ENCODE assay signal across 8 cellular contexts in genomic region chr22:46749682-46750529, GRCh38. TPM values are rescaled to one million over a fixed set of nuclear protein-coding genes. Genes with fewer than 3 reads are reported as not detected.
DNase-seq lines count a peak whose midpoint lies in the region; ATAC-seq lines count a peak whose summit lies in the region.

No MANE protein-coding gene starts in this region.

- H3K27ac ChIP-seq in ACC112 (ENCODE audit: low read depth, low read length) = peak overlapping the region; percentile 26; the same call in 1 of the 2 replicates
- no peak overlapping the region for H3K27ac ChIP-seq in caudate nucleus (ENCODE audit: low read depth, low read length)
- H3K27ac ChIP-seq in SJCRH30 = no peak overlapping the region

- H3K4me3 ChIP-seq in ACC112 (ENCODE audit: low read depth, low read length) (no peak overlapping the region), SJCRH30 (no peak overlapping the region)

- H3K4me1 Mint-ChIP-seq in activated naive CD8-positive, alpha-beta T cell treated with anti-CD3 and anti-CD28 coated beads, Interleukin-2, amount 10 ng/mL, durations not matched to agents 7 days and 5 days = peaks cover 24% of the 10 kb centered on the region
- H3K4me1 Mint-ChIP-seq in naive B cell = peaks cover 28 to 42% (median 32%) of the 10 kb centered on the region in 3 donors

- DNase-seq in Daoy (ENCODE audit: low read depth) = peak; percentile 39
- no peak for DNase-seq in activated naive CD8-positive, alpha-beta T cell treated with anti-CD3 and anti-CD28 coated beads, Interleukin-2, amount 10 ng/mL, durations not matched to agents 7 days and 5 days
- no peak for DNase-seq in naive B cell
- DNase-seq in caudate nucleus (lab: John Stamatoyannopoulos, UW) = no peak
- DNase-seq in SJCRH30 = no peak

- H3K27me3 Mint-ChIP-seq in activated naive CD8-positive, alpha-beta T cell treated with anti-CD3 and anti-CD28 coated beads, Interleukin-2, amount 10 ng/mL, durations not matched to agents 7 days and 5 days = peaks cover 3% of the 10 kb centered on the region
- peaks cover 0 to 31% (median 30%) of the 10 kb centered on the region in 3 donors for H3K27me3 Mint-ChIP-seq in naive B cell

- no peaks in the 10 kb centered on the region for H3K36me3 Mint-ChIP-seq in activated naive CD8-positive, alpha-beta T cell treated with anti-CD3 and anti-CD28 coated beads, Interleukin-2, amount 10 ng/mL, durations not matched to agents 7 days and 5 days
- no peaks in the 10 kb centered on the region for H3K36me3 Mint-ChIP-seq in naive B cell

- H3K9me3 Mint-ChIP-seq in activated naive CD8-positive, alpha-beta T cell treated with anti-CD3 and anti-CD28 coated beads, Interleukin-2, amount 10 ng/mL, durations not matched to agents 7 days and 5 days = no peaks in the 10 kb centered on the region
- H3K9me3 Mint-ChIP-seq in naive B cell = peaks cover 0 to 2% (median 0%) of the 10 kb centered on the region in 7 donors

- H3K27ac Mint-ChIP-seq in activated naive CD8-positive, alpha-beta T cell treated with anti-CD3 and anti-CD28 coated beads, Interleukin-2, amount 10 ng/mL, durations not matched to agents 7 days and 5 days = peak overlapping the region; percentile 97
- H3K27ac Mint-ChIP-seq in naive B cell = peak overlapping the region in 4 of 6 donors; percentile 52 to 96 (median 66)

- H3K79me2 ChIP-seq in ACC112 (ENCODE audit: control insufficient read depth, insufficient read depth, low read length, unreplicated experiment) = no peaks in the 10 kb centered on the region

- H3K9me3 ChIP-seq in SJCRH30 (replicated peaks) = no peaks in the 10 kb centered on the region

- no peak overlapping the region for H2AFZ ChIP-seq in ACC112 (ENCODE audit: low read length, unreplicated experiment)

- no peaks in the 10 kb centered on the region for H3K27me3 ChIP-seq in ACC112 (ENCODE audit: insufficient read depth, low read length)
- no peaks in the 10 kb centered on the region; the same call in 1 of the 2 replicates for H3K27me3 ChIP-seq in SJCRH30

- POLR2A ChIA-PET in activated naive CD8-positive, alpha-beta T cell treated with anti-CD3 and anti-CD28 coated beads, Interleukin-2, amount 10 ng/mL, durations not matched to agents 7 days and 5 days (lab: Charles Lee) = interaction anchor here (2.2 to 4.2 kb wide), 5 partner anchors 8 to 41 kb away, joined by 10 to 55 read pairs (median 18); partner anchors contain the start of gene TBC1D22A

- H3K4me3 Mint-ChIP-seq in activated naive CD8-positive, alpha-beta T cell treated with anti-CD3 and anti-CD28 coated beads, Interleukin-2, amount 10 ng/mL, durations not matched to agents 7 days and 5 days = peak overlapping the region; percentile 71
- peak overlapping the region in 4 of 8 donors; percentile 69 to 84 (median 75) for H3K4me3 Mint-ChIP-seq in naive B cell

- no peaks in the 10 kb centered on the region for H3K36me3 ChIP-seq in ACC112 (ENCODE audit: insufficient read depth, low read length)
- no peaks in the 10 kb centered on the region for H3K36me3 ChIP-seq in SJCRH30

- H3K4me1 ChIP-seq in ACC112 (ENCODE audit: control insufficient read depth, insufficient read depth, low read length, unreplicated experiment) (peaks cover 29% of the 10 kb centered on the region), SJCRH30 (peaks cover 21% of the 10 kb centered on the region)

- ATAC-seq in activated naive CD8-positive, alpha-beta T cell treated with anti-CD3 and anti-CD28 coated beads, Interleukin-2, amount 10 ng/mL, durations not matched to agents 7 days and 5 days (ENCODE audit: low read depth) = no peak
- no peak for ATAC-seq in naive B cell (ENCODE audit: low read depth in 2 of 2)
- no peak for ATAC-seq in HG02840 (IDR thresholded peaks at IDR 0.05; ENCODE audit: low FRiP score, unreplicated experiment)
- no peak for ATAC-seq in GM21786 (IDR thresholded peaks at IDR 0.05; ENCODE audit: unreplicated experiment)

RNA-seq across cellular contexts. Expression of gene CERK, which starts 11.9 kb away (rescaled TPM):
- 34.4 and 37.7 TPM in 2 replicates for total RNA-seq in Daoy (2014; rRNA removed; shearing (Covaris generic))
- 10 to 100 TPM; 90.8 to 94.9 TPM for total RNA-seq in activated naive CD8-positive, alpha-beta T cell treated with anti-CD3 and anti-CD28 coated beads, Interleukin-2, amount 10 ng/mL, durations not matched to agents 7 days and 5 days
- polyA plus RNA-seq in naive B cell (ENCODE audit: low read depth in 6 of 6) = 10 to 100 TPM in 5 of 6 donors, 1 to 10 TPM in 1; 7.6 to 31.2 (median 19.2) TPM
- total RNA-seq in SJCRH30 (2014; rRNA removed; shearing (Covaris generic)) = 87.7 and 92.7 TPM in 2 replicates

RNA-seq across cellular contexts. Expression of gene TBC1D22A, which starts 12.5 kb away (rescaled TPM):
- total RNA-seq in Daoy (2014; rRNA removed; shearing (Covaris generic)) = 6.7 and 8.7 TPM in 2 replicates
- 10 to 100 TPM; 47.2 to 49.1 TPM for total RNA-seq in activated naive CD8-positive, alpha-beta T cell treated with anti-CD3 and anti-CD28 coated beads, Interleukin-2, amount 10 ng/mL, durations not matched to agents 7 days and 5 days
- polyA plus RNA-seq in naive B cell (ENCODE audit: low read depth in 6 of 6) = 10 to 100 TPM; 47.2 to 74.5 (median 62.6) TPM
- total RNA-seq in SJCRH30 (2014; rRNA removed; shearing (Covaris generic)) = 8.4 and 8.9 TPM in 2 replicates
